Comparison of ENCODE assay signal across 22 cellular contexts in the genomic region with DNA sequence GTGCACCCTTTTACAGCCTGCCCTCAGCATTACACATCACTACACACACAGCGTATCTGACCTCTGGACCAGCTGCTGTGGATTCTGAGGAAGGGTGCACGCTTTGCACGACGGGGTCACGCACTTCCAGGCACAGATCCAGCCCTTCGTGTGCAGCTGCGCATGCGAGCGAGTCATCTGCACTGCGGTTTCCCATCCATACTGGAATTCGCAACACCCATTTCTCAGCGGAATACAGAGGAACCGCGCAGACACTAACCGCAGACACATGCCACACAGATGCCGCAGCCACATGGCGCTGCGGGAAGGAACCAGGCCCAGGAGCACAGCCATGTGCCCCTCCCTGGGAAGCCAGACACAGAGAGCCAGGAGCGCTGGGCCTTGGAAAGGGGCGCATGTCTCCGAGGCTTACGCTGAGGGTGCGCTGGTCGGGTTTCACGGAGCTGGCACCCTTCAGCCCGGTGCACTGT. TPM values are rescaled to one million over a fixed set of nuclear protein-coding genes. Genes with fewer than 3 reads are reported as not detected.
DNase-seq lines count a peak whose midpoint lies in the region; ATAC-seq, FAIRE-seq and TF ChIP-seq lines count a peak whose summit lies in the region.
"Had no signal": no experiment of that assay in that cellular context is flagged by ENCODE, and none has a peak within 500 bp of the region (broad histone marks: within the 10 kb centered on the region; RNA-seq: fewer than 3 reads in every experiment).

No MANE protein-coding gene starts in this region.

- no peak for DNase-seq in heart right ventricle
- DNase-seq in left cardiac atrium = no peak
- DNase-seq in NCI-H2171 (lab: John Stamatoyannopoulos, UW) = peak; percentile 79
- DNase-seq in hepatic stellate cell (ENCODE audit: low spot score) = peak; percentile 86
- no peak for DNase-seq in GM12891 (ENCODE audit: insufficient read length, low spot score)
- no peak for DNase-seq in aorta
- DNase-seq in tibial nerve (ENCODE audit: low spot score in 2 of 2) = no peak
- DNase-seq: activated CD4-positive, alpha-beta memory T cell treated with anti-CD3 and anti-CD28 coated beads for 36 hours; activated T-cell treated with anti-CD3 and anti-CD28 coated beads, Interleukin-2, amount 50 U/mL, for 24 hours; erythroblast; Karpas-422; NCI-H1436; NCI-H226; stimulated activated naive CD8-positive, alpha-beta T cell treated with anti-CD3 and anti-CD28 coated beads, Interleukin-15, Interleukin-2, amounts not matched to agents 100 U/mL and 50 U/mL, for 24 hours; T-cell; upper lobe of left lung had no signal

- TF ChIP-seq POLR2A in GM12891 (IDR thresholded peaks at IDR 0.05; ENCODE audit: low read depth, low read length) (no peak), tibial nerve (IDR thresholded peaks at IDR 0.05) (no peak)

- FAIRE-seq in GM12891 (lab: Jason Lieb, UNC) = no peak
- FAIRE-seq: keratinocyte had no signal

- H3K27ac ChIP-seq in heart right ventricle = no peak overlapping the region
- H3K27ac ChIP-seq in aorta (ENCODE audit: low read depth in 1 of 2, low read length in 2 of 2) = no peak overlapping the region
- H3K27ac ChIP-seq in tibial nerve = no peak overlapping the region
- H3K27ac ChIP-seq: breast epithelium, upper lobe of left lung, VCaP had no signal

- H3K4me3 ChIP-seq in heart right ventricle (no peak overlapping the region), aorta (ENCODE audit: low read length in 2 of 2) (no peak overlapping the region), tibial nerve (no peak overlapping the region)
- H3K4me3 ChIP-seq: breast epithelium, upper lobe of left lung had no signal

- H3K9me3 ChIP-seq in heart right ventricle = peaks cover 0 to 3% (median 0%) of the 10 kb centered on the region in 11 donors
- no peaks in the 10 kb centered on the region for H3K9me3 ChIP-seq in aorta (ENCODE audit: control insufficient read depth, low read length)
- peaks cover 0 to 4% (median 0%) of the 10 kb centered on the region in 4 donors for H3K9me3 ChIP-seq in tibial nerve
- H3K9me3 ChIP-seq: breast epithelium, upper lobe of left lung had no signal

- H3K4me1 ChIP-seq in heart right ventricle = no peaks in the 10 kb centered on the region
- no peaks in the 10 kb centered on the region for H3K4me1 ChIP-seq in aorta (ENCODE audit: control insufficient read depth in 1 of 2, insufficient read depth in 2 of 2, low read length in 2 of 2)
- no peaks in the 10 kb centered on the region for H3K4me1 ChIP-seq in tibial nerve
- H3K4me1 ChIP-seq: breast epithelium, upper lobe of left lung had no signal

- no peak for TF ChIP-seq EP300 in tibial nerve (IDR thresholded peaks at IDR 0.05)

- H3K27me3 ChIP-seq in heart right ventricle (no peaks in the 10 kb centered on the region), aorta (ENCODE audit: control insufficient read depth in 1 of 2, insufficient read depth in 2 of 2, low read length in 1 of 2) (no peaks in the 10 kb centered on the region), tibial nerve (no peaks in the 10 kb centered on the region)
- H3K27me3 ChIP-seq: breast epithelium, upper lobe of left lung had no signal

- WGBS in heart right ventricle, 2 donors = 85% methylated on average over 26 of the region's 26 CpGs
- 92% methylated on average over 26 of the region's 26 CpGs for WGBS in aorta, 2 donors
- 74 to 76% methylated on average over 26 of the region's 26 CpGs for WGBS in tibial nerve, 2 donors

- peaks cover 0 to 4% (median 0%) of the 10 kb centered on the region in 9 donors for H3K36me3 ChIP-seq in heart right ventricle
- no peaks in the 10 kb centered on the region for H3K36me3 ChIP-seq in aorta (ENCODE audit: control insufficient read depth in 1 of 2, insufficient read depth in 2 of 2, low read length in 1 of 2)
- peaks cover 0 to 33% (median 0%) of the 10 kb centered on the region in 3 donors for H3K36me3 ChIP-seq in tibial nerve
- H3K36me3 ChIP-seq: breast epithelium, upper lobe of left lung had no signal

- TF ChIP-seq CTCF in heart right ventricle (IDR thresholded peaks at IDR 0.05) (no peak), tibial nerve (IDR thresholded peaks at IDR 0.05) (no peak)

- ATAC-seq in heart right ventricle = peak in 5 of 8 donors; percentile 20 to 38 (median 31)
- no peak for ATAC-seq in left cardiac atrium
- no peak for ATAC-seq in HG02642 (IDR thresholded peaks at IDR 0.05; ENCODE audit: poor library complexity, unreplicated experiment)
- no peak for ATAC-seq in aorta (ENCODE audit: low FRiP score)
- ATAC-seq: HCT116; stimulated activated naive CD8-positive, alpha-beta T cell treated with anti-CD3 and anti-CD28 coated beads, Interleukin-15, Interleukin-2, amounts not matched to agents 100 U/mL and 50 U/mL, for 24 hours; T-cell had no signal

- intact Hi-C loops in heart right ventricle (cut with DNase I) = no loop called here
- intact Hi-C loops in left cardiac atrium (cut with DNase I) = no loop called here
- intact Hi-C loops in aorta (cut with DNase I) = no loop called here

TF ChIP-seq in GM12891, 5 proteins besides CTCF, POLR2A, EP300 and RAD21:
- TF ChIP-seq POU2F2 (IDR thresholded peaks at IDR 0.05; ENCODE audit: low read depth, low read length) (no peak), POLR2AphosphoS5 (IDR thresholded peaks at IDR 0.05; ENCODE audit: low read depth, low read length) (no peak), SPI1 (IDR thresholded peaks at IDR 0.05; ENCODE audit: low read depth, low read length) (no peak), TAF1 (IDR thresholded peaks at IDR 0.05; ENCODE audit: low read depth, low read length) (no peak), PAX5 (IDR thresholded peaks at IDR 0.05; ENCODE audit: insufficient read depth, low read length, severe bottlenecking) (no peak)

RNA-seq across cellular contexts. Expression of a gene that starts 43.5 kb away (rescaled TPM):
- total RNA-seq in heart right ventricle (10 to 100 TPM in 5 of 10 donors, 1 to 10 TPM in 5; 6.6 to 13.0 (median 9.4) TPM), left cardiac atrium (1 to 10 TPM; 5.8 to 6.1 TPM), aorta (10 to 100 TPM in 1 of 2 donors, 1 to 10 TPM in 1; 7.6 to 10.3 TPM), tibial nerve (10 to 100 TPM; 12.0 to 25.2 (median 18.7) TPM)
- polyA plus RNA-seq in heart right ventricle (10 to 100 TPM in 1 of 2 donors, under 1 TPM in 1; 0.83 to 22.6 TPM), aorta (10 to 100 TPM in 1 of 2 donors, 1 to 10 TPM in 1; 2.1 to 36.6 TPM)
- polyA plus RNA-seq in GM12891 (2012; ENCODE audit: low read depth, missing spikeins) = 1.3 TPM
- total RNA-seq: RPMI7951 had no signal

RNA-seq across cellular contexts. Expression of a gene that starts 44.9 kb away (rescaled TPM):
- total RNA-seq in heart right ventricle = 100 to 1,000 TPM; 133 to 348 (median 203) TPM
- polyA plus RNA-seq in heart right ventricle = 1,000 to 10,000 TPM in 1 of 2 donors, 100 to 1,000 TPM in 1; 317 to 1,052 TPM
- 100 to 1,000 TPM; 171 to 182 TPM for total RNA-seq in left cardiac atrium
- 43.6 TPM for polyA plus RNA-seq in GM12891 (2012; ENCODE audit: low read depth, missing spikeins)
- 10 to 100 TPM; 25.8 to 43.7 TPM for total RNA-seq in aorta
- 10 to 100 TPM; 39.7 to 86.6 TPM for polyA plus RNA-seq in aorta
- 100 to 1,000 TPM in 1 of 4 donors, 10 to 100 TPM in 3; 77.1 to 161 (median 98.3) TPM for total RNA-seq in tibial nerve

RNA-seq across cellular contexts. Expression of a gene that starts 47.6 kb away (rescaled TPM):
- total RNA-seq in heart right ventricle (10 to 100 TPM in 4 of 10 donors, 1 to 10 TPM in 6; 5.3 to 17.0 (median 9.0) TPM), left cardiac atrium (10 to 100 TPM; 20.5 to 25.1 TPM), aorta (10 to 100 TPM; 76.8 to 78.2 TPM), tibial nerve (100 to 1,000 TPM; 219 to 297 (median 270) TPM)
- polyA plus RNA-seq in heart right ventricle (10 to 100 TPM; 18.3 to 29.3 TPM), aorta (100 to 1,000 TPM in 1 of 2 donors, 10 to 100 TPM in 1; 75.5 to 154 TPM)
- polyA plus RNA-seq in GM12891 (2012; ENCODE audit: low read depth, missing spikeins) = 18.6 TPM

Comparison
In these comparisons a context has a peak if more than half of its experiments do, and no peak if none do; other contexts are left out.
1. ATAC-seq: peak in heart right ventricle (5 of 8); none in left cardiac atrium (0 of 2), HG02642 (single experiment) and aorta (single experiment).
2. DNase-seq: peak in NCI-H2171 (single experiment) and hepatic stellate cell (single experiment); none in heart right ventricle (0 of 2), left cardiac atrium (single experiment), GM12891 (single experiment), aorta (0 of 2) and tibial nerve (0 of 2).